Comparison of ENCODE assay signal across 1 cellular context in the genomic region with DNA sequence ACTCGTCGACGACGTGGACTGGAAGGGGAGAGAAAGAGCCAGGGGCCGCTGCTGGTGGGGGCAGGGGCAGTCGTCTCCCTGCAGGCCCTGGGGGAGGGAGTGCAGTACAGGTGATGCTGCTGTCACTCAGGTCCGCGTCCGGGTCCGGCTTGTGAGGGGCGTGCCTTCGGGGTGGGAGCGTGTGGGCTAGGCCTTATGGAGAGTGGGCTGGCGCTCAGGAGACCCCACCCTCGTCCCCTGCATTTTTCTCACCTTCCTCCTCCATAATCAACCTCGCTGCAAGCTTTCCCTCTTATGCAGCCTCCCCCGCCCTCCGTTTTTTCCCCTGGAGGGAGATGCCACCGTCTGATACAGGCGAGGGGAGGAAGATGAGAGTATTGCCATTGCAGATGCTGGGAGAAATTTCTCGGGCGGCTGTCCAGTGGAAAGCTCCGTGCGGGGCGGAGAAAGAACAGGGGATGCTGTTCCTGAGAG.
TF ChIP-seq lines count a peak whose summit lies in the region.

No MANE protein-coding gene starts in this region.

TF ChIP-seq in HepG2, 621 proteins besides CTCF, POLR2A, EP300 and RAD21 (continued from another document and continues in another):
- TF ChIP-seq, protein P1, sequence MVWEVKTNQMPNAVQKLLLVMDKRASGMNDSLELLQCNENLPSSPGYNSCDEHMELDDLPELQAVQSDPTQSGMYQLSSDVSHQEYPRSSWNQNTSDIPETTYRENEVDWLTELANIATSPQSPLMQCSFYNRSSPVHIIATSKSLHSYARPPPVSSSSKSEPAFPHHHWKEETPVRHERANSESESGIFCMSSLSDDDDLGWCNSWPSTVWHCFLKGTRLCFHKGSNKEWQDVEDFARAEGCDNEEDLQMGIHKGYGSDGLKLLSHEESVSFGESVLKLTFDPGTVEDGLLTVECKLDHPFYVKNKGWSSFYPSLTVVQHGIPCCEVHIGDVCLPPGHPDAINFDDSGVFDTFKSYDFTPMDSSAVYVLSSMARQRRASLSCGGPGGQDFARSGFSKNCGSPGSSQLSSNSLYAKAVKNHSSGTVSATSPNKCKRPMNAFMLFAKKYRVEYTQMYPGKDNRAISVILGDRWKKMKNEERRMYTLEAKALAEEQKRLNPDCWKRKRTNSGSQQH (CRISPR knock-in tag; IDR thresholded peaks at IDR 0.05; ENCODE audit: low read depth) = no peak
- TF ChIP-seq, protein P2, sequence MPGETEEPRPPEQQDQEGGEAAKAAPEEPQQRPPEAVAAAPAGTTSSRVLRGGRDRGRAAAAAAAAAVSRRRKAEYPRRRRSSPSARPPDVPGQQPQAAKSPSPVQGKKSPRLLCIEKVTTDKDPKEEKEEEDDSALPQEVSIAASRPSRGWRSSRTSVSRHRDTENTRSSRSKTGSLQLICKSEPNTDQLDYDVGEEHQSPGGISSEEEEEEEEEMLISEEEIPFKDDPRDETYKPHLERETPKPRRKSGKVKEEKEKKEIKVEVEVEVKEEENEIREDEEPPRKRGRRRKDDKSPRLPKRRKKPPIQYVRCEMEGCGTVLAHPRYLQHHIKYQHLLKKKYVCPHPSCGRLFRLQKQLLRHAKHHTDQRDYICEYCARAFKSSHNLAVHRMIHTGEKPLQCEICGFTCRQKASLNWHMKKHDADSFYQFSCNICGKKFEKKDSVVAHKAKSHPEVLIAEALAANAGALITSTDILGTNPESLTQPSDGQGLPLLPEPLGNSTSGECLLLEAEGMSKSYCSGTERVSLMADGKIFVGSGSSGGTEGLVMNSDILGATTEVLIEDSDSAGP (CRISPR knock-in tag; IDR thresholded peaks at IDR 0.05; ENCODE audit: borderline replicate concordance) = peak; percentile 9; the same call in 1 of the 2 replicates
- no peak for TF ChIP-seq ZNF652 (CRISPR knock-in tag; IDR thresholded peaks at IDR 0.05; ENCODE audit: borderline replicate concordance, low read depth)
- TF ChIP-seq CEBPG (CRISPR knock-in tag; IDR thresholded peaks at IDR 0.05) = no peak
- TF ChIP-seq NFYC (CRISPR knock-in tag; IDR thresholded peaks at IDR 0.05) = no peak
- TF ChIP-seq, protein P3, sequence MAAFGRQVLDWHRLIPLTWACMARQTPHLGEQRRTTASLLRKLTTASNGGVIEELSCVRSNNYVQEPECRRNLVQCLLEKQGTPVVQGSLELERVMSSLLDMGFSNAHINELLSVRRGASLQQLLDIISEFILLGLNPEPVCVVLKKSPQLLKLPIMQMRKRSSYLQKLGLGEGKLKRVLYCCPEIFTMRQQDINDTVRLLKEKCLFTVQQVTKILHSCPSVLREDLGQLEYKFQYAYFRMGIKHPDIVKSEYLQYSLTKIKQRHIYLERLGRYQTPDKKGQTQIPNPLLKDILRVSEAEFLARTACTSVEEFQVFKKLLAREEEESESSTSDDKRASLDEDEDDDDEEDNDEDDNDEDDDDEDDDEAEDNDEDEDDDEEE (CRISPR knock-in tag; IDR thresholded peaks at IDR 0.05) = peak; percentile 80; the same call in 1 of the 2 replicates
- no peak for TF ChIP-seq REL (CRISPR knock-in tag; conservative IDR thresholded peaks at IDR 0.05)
- no peak for TF ChIP-seq RBM22 (optimal IDR thresholded peaks at IDR 0.05; ENCODE audit: low read length)
- TF ChIP-seq RXRA (CRISPR knock-in tag; IDR thresholded peaks at IDR 0.05) = peak; percentile 60; the same call in 1 of the 2 replicates
- TF ChIP-seq ATAD3A (CRISPR knock-in tag; IDR thresholded peaks at IDR 0.05) = no peak
- TF ChIP-seq ZNF569 (CRISPR knock-in tag; IDR thresholded peaks at IDR 0.05; ENCODE audit: borderline replicate concordance) = no peak
- peak; percentile 67 for TF ChIP-seq ERF (CRISPR knock-in tag; IDR thresholded peaks at IDR 0.05)
- no peak for TF ChIP-seq ZNF570 (CRISPR knock-in tag; IDR thresholded peaks at IDR 0.05; ENCODE audit: borderline replicate concordance)
- TF ChIP-seq HDAC6 (IDR thresholded peaks at IDR 0.05; ENCODE audit: low read depth, low read length) = no peak
- TF ChIP-seq SIX1 (CRISPR knock-in tag; IDR thresholded peaks at IDR 0.05; ENCODE audit: borderline replicate concordance) = no peak
- TF ChIP-seq, protein P4, sequence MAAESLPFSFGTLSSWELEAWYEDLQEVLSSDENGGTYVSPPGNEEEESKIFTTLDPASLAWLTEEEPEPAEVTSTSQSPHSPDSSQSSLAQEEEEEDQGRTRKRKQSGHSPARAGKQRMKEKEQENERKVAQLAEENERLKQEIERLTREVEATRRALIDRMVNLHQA (CRISPR knock-in tag; IDR thresholded peaks at IDR 0.05) = no peak
- no peak for TF ChIP-seq ZNF296 (CRISPR knock-in tag; conservative IDR thresholded peaks at IDR 0.05)
- TF ChIP-seq KLF9 (CRISPR knock-in tag; IDR thresholded peaks at IDR 0.05; ENCODE audit: low read depth) = no peak
- TF ChIP-seq ZNF329 (CRISPR knock-in tag; IDR thresholded peaks at IDR 0.05; ENCODE audit: low read depth) = 0 out of 2 replicates have a peak, but pooled peaks have one; percentile 18
- TF ChIP-seq, protein P5, sequence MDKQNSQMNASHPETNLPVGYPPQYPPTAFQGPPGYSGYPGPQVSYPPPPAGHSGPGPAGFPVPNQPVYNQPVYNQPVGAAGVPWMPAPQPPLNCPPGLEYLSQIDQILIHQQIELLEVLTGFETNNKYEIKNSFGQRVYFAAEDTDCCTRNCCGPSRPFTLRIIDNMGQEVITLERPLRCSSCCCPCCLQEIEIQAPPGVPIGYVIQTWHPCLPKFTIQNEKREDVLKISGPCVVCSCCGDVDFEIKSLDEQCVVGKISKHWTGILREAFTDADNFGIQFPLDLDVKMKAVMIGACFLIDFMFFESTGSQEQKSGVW (CRISPR knock-in tag; IDR thresholded peaks at IDR 0.05; ENCODE audit: borderline replicate concordance) = no peak
- TF ChIP-seq, protein P6, sequence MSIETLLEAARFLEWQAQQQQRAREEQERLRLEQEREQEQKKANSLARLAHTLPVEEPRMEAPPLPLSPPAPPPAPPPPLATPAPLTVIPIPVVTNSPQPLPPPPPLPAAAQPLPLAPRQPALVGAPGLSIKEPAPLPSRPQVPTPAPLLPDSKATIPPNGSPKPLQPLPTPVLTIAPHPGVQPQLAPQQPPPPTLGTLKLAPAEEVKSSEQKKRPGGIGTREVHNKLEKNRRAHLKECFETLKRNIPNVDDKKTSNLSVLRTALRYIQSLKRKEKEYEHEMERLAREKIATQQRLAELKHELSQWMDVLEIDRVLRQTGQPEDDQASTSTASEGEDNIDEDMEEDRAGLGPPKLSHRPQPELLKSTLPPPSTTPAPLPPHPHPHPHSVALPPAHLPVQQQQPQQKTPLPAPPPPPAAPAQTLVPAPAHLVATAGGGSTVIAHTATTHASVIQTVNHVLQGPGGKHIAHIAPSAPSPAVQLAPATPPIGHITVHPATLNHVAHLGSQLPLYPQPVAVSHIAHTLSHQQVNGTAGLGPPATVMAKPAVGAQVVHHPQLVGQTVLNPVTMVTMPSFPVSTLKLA (IDR thresholded peaks at IDR 0.05) = no peak
- TF ChIP-seq ZNF460 (CRISPR knock-in tag; IDR thresholded peaks at IDR 0.05; ENCODE audit: borderline replicate concordance) = no peak
- TF ChIP-seq, protein P7, sequence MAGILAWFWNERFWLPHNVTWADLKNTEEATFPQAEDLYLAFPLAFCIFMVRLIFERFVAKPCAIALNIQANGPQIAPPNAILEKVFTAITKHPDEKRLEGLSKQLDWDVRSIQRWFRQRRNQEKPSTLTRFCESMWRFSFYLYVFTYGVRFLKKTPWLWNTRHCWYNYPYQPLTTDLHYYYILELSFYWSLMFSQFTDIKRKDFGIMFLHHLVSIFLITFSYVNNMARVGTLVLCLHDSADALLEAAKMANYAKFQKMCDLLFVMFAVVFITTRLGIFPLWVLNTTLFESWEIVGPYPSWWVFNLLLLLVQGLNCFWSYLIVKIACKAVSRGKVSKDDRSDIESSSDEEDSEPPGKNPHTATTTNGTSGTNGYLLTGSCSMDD (CRISPR knock-in tag; IDR thresholded peaks at IDR 0.05) = no peak
- no peak for TF ChIP-seq ZEB1 (IDR thresholded peaks at IDR 0.05; ENCODE audit: insufficient replicate concordance, low read depth)
- TF ChIP-seq, protein P8, sequence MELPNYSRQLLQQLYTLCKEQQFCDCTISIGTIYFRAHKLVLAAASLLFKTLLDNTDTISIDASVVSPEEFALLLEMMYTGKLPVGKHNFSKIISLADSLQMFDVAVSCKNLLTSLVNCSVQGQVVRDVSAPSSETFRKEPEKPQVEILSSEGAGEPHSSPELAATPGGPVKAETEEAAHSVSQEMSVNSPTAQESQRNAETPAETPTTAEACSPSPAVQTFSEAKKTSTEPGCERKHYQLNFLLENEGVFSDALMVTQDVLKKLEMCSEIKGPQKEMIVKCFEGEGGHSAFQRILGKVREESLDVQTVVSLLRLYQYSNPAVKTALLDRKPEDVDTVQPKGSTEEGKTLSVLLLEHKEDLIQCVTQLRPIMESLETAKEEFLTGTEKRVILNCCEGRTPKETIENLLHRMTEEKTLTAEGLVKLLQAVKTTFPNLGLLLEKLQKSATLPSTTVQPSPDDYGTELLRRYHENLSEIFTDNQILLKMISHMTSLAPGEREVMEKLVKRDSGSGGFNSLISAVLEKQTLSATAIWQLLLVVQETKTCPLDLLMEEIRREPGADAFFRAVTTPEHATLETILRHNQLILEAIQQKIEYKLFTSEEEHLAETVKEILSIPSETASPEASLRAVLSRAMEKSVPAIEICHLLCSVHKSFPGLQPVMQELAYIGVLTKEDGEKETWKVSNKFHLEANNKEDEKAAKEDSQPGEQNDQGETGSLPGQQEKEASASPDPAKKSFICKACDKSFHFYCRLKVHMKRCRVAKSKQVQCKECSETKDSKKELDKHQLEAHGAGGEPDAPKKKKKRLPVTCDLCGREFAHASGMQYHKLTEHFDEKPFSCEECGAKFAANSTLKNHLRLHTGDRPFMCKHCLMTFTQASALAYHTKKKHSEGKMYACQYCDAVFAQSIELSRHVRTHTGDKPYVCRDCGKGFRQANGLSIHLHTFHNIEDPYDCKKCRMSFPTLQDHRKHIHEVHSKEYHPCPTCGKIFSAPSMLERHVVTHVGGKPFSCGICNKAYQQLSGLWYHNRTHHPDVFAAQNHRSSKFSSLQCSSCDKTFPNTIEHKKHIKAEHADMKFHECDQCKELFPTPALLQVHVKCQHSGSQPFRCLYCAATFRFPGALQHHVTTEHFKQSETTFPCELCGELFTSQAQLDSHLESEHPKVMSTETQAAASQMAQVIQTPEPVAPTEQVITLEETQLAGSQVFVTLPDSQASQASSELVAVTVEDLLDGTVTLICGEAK (IDR thresholded peaks at IDR 0.05) = no peak
- TF ChIP-seq, protein P8 (CRISPR knock-in tag; IDR thresholded peaks at IDR 0.05) = peak; percentile 72; the same call in 1 of the 2 replicates
- no peak for TF ChIP-seq GATAD2A (CRISPR knock-in tag; IDR thresholded peaks at IDR 0.05)
- no peak for TF ChIP-seq HMG20A (CRISPR knock-in tag; IDR thresholded peaks at IDR 0.05; ENCODE audit: borderline replicate concordance)
- TF ChIP-seq YEATS4 (CRISPR knock-in tag; IDR thresholded peaks at IDR 0.05; ENCODE audit: borderline replicate concordance) = no peak
- TF ChIP-seq, protein P9, sequence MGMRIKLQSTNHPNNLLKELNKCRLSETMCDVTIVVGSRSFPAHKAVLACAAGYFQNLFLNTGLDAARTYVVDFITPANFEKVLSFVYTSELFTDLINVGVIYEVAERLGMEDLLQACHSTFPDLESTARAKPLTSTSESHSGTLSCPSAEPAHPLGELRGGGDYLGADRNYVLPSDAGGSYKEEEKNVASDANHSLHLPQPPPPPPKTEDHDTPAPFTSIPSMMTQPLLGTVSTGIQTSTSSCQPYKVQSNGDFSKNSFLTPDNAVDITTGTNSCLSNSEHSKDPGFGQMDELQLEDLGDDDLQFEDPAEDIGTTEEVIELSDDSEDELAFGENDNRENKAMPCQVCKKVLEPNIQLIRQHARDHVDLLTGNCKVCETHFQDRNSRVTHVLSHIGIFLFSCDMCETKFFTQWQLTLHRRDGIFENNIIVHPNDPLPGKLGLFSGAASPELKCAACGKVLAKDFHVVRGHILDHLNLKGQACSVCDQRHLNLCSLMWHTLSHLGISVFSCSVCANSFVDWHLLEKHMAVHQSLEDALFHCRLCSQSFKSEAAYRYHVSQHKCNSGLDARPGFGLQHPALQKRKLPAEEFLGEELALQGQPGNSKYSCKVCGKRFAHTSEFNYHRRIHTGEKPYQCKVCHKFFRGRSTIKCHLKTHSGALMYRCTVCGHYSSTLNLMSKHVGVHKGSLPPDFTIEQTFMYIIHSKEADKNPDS (CRISPR knock-in tag; IDR thresholded peaks at IDR 0.05) = no peak
- TF ChIP-seq ZFP90 (CRISPR knock-in tag; IDR thresholded peaks at IDR 0.05; ENCODE audit: borderline replicate concordance) = peak; percentile 93; the same call in 1 of the 2 replicates
- TF ChIP-seq, protein P10, sequence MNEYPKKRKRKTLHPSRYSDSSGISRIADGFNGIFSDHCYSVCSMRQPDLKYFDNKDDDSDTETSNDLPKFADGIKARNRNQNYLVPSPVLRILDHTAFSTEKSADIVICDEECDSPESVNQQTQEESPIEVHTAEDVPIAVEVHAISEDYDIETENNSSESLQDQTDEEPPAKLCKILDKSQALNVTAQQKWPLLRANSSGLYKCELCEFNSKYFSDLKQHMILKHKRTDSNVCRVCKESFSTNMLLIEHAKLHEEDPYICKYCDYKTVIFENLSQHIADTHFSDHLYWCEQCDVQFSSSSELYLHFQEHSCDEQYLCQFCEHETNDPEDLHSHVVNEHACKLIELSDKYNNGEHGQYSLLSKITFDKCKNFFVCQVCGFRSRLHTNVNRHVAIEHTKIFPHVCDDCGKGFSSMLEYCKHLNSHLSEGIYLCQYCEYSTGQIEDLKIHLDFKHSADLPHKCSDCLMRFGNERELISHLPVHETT (CRISPR knock-in tag; conservative IDR thresholded peaks at IDR 0.05) = no peak
- no peak for TF ChIP-seq FOSL1 (CRISPR knock-in tag; IDR thresholded peaks at IDR 0.05; ENCODE audit: borderline replicate concordance)
- no peak for TF ChIP-seq ZNF337 (CRISPR knock-in tag; IDR thresholded peaks at IDR 0.05; ENCODE audit: borderline replicate concordance, low read depth)
- TF ChIP-seq HDAC2 (CRISPR knock-in tag; IDR thresholded peaks at IDR 0.05) = no peak
- no peak for TF ChIP-seq ZNF24 (IDR thresholded peaks at IDR 0.05)
- no peak for TF ChIP-seq ATF7-NPFF (CRISPR knock-in tag; IDR thresholded peaks at IDR 0.05; ENCODE audit: low read depth)
- TF ChIP-seq ZNF230 (CRISPR knock-in tag; IDR thresholded peaks at IDR 0.05) = no peak
